1 cellular context compared by ENCODE assay signal in the genomic region with DNA sequence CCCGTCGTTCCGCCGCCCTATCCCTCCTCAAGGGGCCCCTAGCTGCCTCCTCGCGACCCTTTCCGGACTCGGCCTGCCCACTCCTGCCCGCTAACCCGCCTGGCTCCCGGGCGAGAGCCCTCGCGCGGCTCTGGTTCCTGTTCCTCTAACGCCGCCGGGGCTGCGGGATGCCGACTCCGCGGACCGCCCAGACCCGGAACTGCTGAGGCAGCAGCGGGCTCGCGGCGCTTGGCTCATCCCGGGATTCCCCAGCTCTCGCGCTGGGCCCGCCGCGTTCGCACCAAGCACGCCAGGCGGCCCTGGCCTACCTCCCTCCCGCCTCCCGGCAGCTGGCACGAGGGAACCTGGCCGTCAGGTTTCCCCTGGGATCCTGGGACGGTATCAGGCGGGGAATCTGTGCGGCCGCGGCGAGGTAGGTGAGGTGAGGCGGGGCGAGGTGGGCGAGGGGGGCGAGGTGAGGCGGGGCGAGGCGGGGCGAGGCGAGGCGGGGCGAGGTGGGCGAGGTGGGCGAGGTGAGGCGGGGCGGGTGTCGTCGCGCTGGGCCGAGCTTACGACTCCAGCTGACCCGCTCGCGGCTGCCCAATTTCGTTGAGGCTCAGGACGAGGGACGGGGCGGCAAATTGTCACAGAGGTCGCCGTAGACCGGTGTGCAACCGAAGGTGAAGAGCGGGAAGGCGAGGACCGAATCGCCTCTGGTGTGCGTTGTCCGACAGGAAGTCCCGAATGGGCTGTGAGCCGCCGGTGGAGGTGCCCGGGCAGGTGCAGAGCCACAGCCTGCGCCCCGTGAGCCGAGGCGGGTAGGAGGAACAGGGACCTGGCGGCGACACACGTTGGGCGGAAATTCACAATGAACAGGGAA.
TF ChIP-seq lines count a peak whose summit lies in the region.

Gene CCDC122 (minus strand): TSS at position 418 of the 859 bp plus-strand sequence. CDS start 10,364 bp downstream, outside the sequence.
Gene LACC1 (plus strand): TSS at position 582 of the 859 bp plus-strand sequence. CDS start 1,082 bp downstream, outside the sequence.

TF ChIP-seq in A549, 52 proteins besides CTCF, POLR2A, EP300 and RAD21 (continued from another document):
- TF ChIP-seq REST (IDR thresholded peaks at IDR 0.05) = peak; percentile 74
- TF ChIP-seq, protein P1, sequence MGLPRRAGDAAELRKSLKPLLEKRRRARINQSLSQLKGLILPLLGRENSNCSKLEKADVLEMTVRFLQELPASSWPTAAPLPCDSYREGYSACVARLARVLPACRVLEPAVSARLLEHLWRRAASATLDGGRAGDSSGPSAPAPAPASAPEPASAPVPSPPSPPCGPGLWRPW (IDR thresholded peaks at IDR 0.05) = no peak
- TF ChIP-seq, protein P2, sequence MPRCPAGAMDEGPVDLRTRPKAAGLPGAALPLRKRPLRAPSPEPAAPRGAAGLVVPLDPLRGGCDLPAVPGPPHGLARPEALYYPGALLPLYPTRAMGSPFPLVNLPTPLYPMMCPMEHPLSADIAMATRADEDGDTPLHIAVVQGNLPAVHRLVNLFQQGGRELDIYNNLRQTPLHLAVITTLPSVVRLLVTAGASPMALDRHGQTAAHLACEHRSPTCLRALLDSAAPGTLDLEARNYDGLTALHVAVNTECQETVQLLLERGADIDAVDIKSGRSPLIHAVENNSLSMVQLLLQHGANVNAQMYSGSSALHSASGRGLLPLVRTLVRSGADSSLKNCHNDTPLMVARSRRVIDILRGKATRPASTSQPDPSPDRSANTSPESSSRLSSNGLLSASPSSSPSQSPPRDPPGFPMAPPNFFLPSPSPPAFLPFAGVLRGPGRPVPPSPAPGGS (IDR thresholded peaks at IDR 0.05) = 0 out of 3 replicates have a peak, but pooled peaks have one; percentile 43
- no peak for TF ChIP-seq HOXB5 (CRISPR knock-in tag; IDR thresholded peaks at IDR 0.05)
- TF ChIP-seq EHMT2 (IDR thresholded peaks at IDR 0.05; ENCODE audit: low read depth) = no peak
- TF ChIP-seq SREBF2 (IDR thresholded peaks at IDR 0.05) = no peak
- TF ChIP-seq EHF (CRISPR knock-in tag; IDR thresholded peaks at IDR 0.05) = no peak
- no peak for TF ChIP-seq CEBPB (IDR thresholded peaks at IDR 0.05)
- no peak for TF ChIP-seq KDM5A (IDR thresholded peaks at IDR 0.05)
- TF ChIP-seq CBX8 (IDR thresholded peaks at IDR 0.05) = no peak
- TF ChIP-seq FOXS1 (CRISPR knock-in tag; IDR thresholded peaks at IDR 0.05) = no peak
- TF ChIP-seq RNF2 (IDR thresholded peaks at IDR 0.05; ENCODE audit: borderline replicate concordance, low read depth) = 0 out of 2 replicates have a peak, but pooled peaks have one; percentile 35
- TF ChIP-seq, protein P3, sequence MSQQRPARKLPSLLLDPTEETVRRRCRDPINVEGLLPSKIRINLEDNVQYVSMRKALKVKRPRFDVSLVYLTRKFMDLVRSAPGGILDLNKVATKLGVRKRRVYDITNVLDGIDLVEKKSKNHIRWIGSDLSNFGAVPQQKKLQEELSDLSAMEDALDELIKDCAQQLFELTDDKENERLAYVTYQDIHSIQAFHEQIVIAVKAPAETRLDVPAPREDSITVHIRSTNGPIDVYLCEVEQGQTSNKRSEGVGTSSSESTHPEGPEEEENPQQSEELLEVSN (IDR thresholded peaks at IDR 0.05; ENCODE audit: borderline replicate concordance, low read depth) = peak; percentile 88
- TF ChIP-seq JUN (IDR thresholded peaks at IDR 0.05) = peak in 1 of 2 experiments; percentile 70; a peak in 2 of 5 replicates
- TF ChIP-seq, protein P4, sequence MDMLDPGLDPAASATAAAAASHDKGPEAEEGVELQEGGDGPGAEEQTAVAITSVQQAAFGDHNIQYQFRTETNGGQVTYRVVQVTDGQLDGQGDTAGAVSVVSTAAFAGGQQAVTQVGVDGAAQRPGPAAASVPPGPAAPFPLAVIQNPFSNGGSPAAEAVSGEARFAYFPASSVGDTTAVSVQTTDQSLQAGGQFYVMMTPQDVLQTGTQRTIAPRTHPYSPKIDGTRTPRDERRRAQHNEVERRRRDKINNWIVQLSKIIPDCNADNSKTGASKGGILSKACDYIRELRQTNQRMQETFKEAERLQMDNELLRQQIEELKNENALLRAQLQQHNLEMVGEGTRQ (IDR thresholded peaks at IDR 0.05) = no peak
- TF ChIP-seq, protein P5, sequence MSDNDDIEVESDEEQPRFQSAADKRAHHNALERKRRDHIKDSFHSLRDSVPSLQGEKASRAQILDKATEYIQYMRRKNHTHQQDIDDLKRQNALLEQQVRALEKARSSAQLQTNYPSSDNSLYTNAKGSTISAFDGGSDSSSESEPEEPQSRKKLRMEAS (IDR thresholded peaks at IDR 0.05) = peak; percentile 79
